ENCODE assay signal across 34 cellular contexts in the genomic region with DNA sequence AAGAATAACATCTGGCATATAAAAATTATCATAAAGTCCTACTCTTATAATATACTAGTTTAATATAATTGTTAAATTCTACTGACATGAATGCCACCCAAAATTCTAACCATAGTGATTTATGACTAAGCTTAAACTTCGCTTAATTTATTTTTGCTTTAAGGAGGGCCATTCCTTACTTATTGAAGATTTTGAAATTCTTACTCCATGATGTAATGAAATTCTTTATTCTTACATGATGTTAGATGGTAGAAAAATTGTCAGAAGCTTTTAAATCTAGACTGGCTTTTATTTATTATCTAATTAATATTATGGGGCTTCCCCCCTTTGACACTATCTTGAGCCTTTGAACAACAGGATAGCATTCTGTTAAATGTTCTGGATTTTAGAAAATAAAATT. TPM values are rescaled to one million over a fixed set of nuclear protein-coding genes. Genes with fewer than 3 reads are reported as not detected.
"Had no signal": no experiment of that assay in that cellular context is flagged by ENCODE, and none has a peak within 500 bp of the region (broad histone marks: within the 10 kb centered on the region; RNA-seq: fewer than 3 reads in every experiment).

No MANE protein-coding gene starts in this region.

- H3K9me3 Mint-ChIP-seq: activated CD4-positive, alpha-beta memory T cell treated with anti-CD3 and anti-CD28 coated beads, Interleukin-2, amount 10 ng/mL, durations not matched to agents 7 days and 5 days; activated naive CD4-positive, alpha-beta T cell treated with anti-CD3 and anti-CD28 coated beads, Interleukin-2, amount 10 ng/mL, durations not matched to agents 7 days and 5 days; central memory CD8-positive, alpha-beta T cell; natural killer cell treated with Interleukin-12 subunit alpha and Interleukin-12 subunit beta and Interleukin-15 and Interleukin-18, amount 100 ng/mL, for 72 hours; stimulated activated effector memory CD8-positive, alpha-beta T cell treated with anti-CD3 and anti-CD28 coated beads, Interleukin-12 subunit alpha, Interleukin-12 subunit beta, amount 100 ng/mL, for 72 hours; stimulated activated naive CD8-positive, alpha-beta T cell treated with anti-CD3 and anti-CD28 coated beads, Interleukin-15, Interleukin-2, amounts not matched to agents 100 ng/mL and 50 ng/mL, for 24 hours had no signal

- DNase-seq: activated CD4-positive, alpha-beta memory T cell treated with anti-CD3 and anti-CD28 coated beads, Interleukin-2, amount 10 ng/mL, durations not matched to agents 7 days and 5 days; activated CD4-positive, alpha-beta T cell treated with anti-CD3 and anti-CD28 coated beads for 48 hours; activated CD8-positive, alpha-beta memory T cell treated with anti-CD3 and anti-CD28 coated beads, Interleukin-2, amount 50 U/mL, for 48 hours; activated gamma-delta T cell; activated naive CD4-positive, alpha-beta T cell treated with anti-CD3 and anti-CD28 coated beads, Interleukin-2, amount 10 ng/mL, durations not matched to agents 7 days and 5 days; activated T-cell treated with anti-CD3 and anti-CD28 coated beads, Interleukin-2, amount 50 U/mL, for 24 hours; amygdala; effector CD8-positive, alpha-beta T cell; foreskin fibroblast; heart left ventricle; left lung; lower lobe of right lung; mucosa of descending colon; ovary; retina; stimulated activated CD4-positive, alpha-beta T cell treated with anti-CD3 and anti-CD28 coated beads, Interleukin-4, amount 100 ng/mL, for 24 hours; T-helper 1 cell; trophoblast cell had no signal

- H3K27ac Mint-ChIP-seq: activated CD4-positive, alpha-beta memory T cell treated with anti-CD3 and anti-CD28 coated beads, Interleukin-2, amount 10 ng/mL, durations not matched to agents 7 days and 5 days; activated naive CD4-positive, alpha-beta T cell treated with anti-CD3 and anti-CD28 coated beads, Interleukin-2, amount 10 ng/mL, durations not matched to agents 7 days and 5 days; activated T-cell treated with anti-CD3 and anti-CD28 coated beads, Interleukin-2, amount 50 U/mL, for 24 hours; natural killer cell treated with Interleukin-12 subunit alpha and Interleukin-12 subunit beta and Interleukin-15 and Interleukin-18, amount 100 ng/mL, for 72 hours; progenitor cell of endocrine pancreas; stimulated activated effector memory CD8-positive, alpha-beta T cell treated with anti-CD3 and anti-CD28 coated beads, Interleukin-12 subunit alpha, Interleukin-12 subunit beta, amount 100 ng/mL, for 72 hours; stimulated activated naive CD8-positive, alpha-beta T cell treated with anti-CD3 and anti-CD28 coated beads, Interleukin-15, Interleukin-2, amounts not matched to agents 100 ng/mL and 50 ng/mL, for 24 hours had no signal

- H3K9me3 ChIP-seq: heart left ventricle, left lung, lower lobe of right lung, mucosa of descending colon, ovary, thoracic aorta had no signal

- H3K4me3 ChIP-seq: heart left ventricle, left lung, lower lobe of right lung, mucosa of descending colon, ovary, skin epidermis, thoracic aorta had no signal

- H3K27me3 ChIP-seq: ovary had no signal

- H3K4me1 Mint-ChIP-seq: activated CD4-positive, alpha-beta memory T cell treated with anti-CD3 and anti-CD28 coated beads, Interleukin-2, amount 10 ng/mL, durations not matched to agents 7 days and 5 days; activated naive CD4-positive, alpha-beta T cell treated with anti-CD3 and anti-CD28 coated beads, Interleukin-2, amount 10 ng/mL, durations not matched to agents 7 days and 5 days; central memory CD8-positive, alpha-beta T cell; stimulated activated effector memory CD8-positive, alpha-beta T cell treated with anti-CD3 and anti-CD28 coated beads, Interleukin-12 subunit alpha, Interleukin-12 subunit beta, amount 100 ng/mL, for 72 hours had no signal

- ATAC-seq: activated CD4-positive, CD25-positive, alpha-beta regulatory T cell treated with anti-CD3 and anti-CD28 coated beads, Interleukin-2, amount 50 U/mL, for 24 hours; heart left ventricle; left lung; lower lobe of right lung; mucosa of descending colon; natural killer cell treated with Interleukin-12 subunit alpha and Interleukin-12 subunit beta and Interleukin-15 and Interleukin-18, amount 100 ng/mL, for 72 hours; sciatic nerve had no signal

- H3K27ac ChIP-seq: heart left ventricle, left lung, lower lobe of right lung, ovary, skin epidermis, thoracic aorta, VCaP had no signal

- H3K4me1 ChIP-seq: heart left ventricle, left lung, lower lobe of right lung had no signal

- H3K36me3 Mint-ChIP-seq: activated naive CD4-positive, alpha-beta T cell treated with anti-CD3 and anti-CD28 coated beads, Interleukin-2, amount 10 ng/mL, durations not matched to agents 7 days and 5 days; natural killer cell treated with Interleukin-12 subunit alpha and Interleukin-12 subunit beta and Interleukin-15 and Interleukin-18, amount 100 ng/mL, for 72 hours; stimulated activated effector memory CD8-positive, alpha-beta T cell treated with anti-CD3 and anti-CD28 coated beads, Interleukin-12 subunit alpha, Interleukin-12 subunit beta, amount 100 ng/mL, for 72 hours had no signal

- H3K27me3 Mint-ChIP-seq: progenitor cell of endocrine pancreas had no signal

- H3K36me3 ChIP-seq: heart left ventricle, left lung, lower lobe of right lung, ovary, thoracic aorta had no signal

- H3K4me3 Mint-ChIP-seq: activated CD4-positive, alpha-beta memory T cell treated with anti-CD3 and anti-CD28 coated beads, Interleukin-2, amount 10 ng/mL, durations not matched to agents 7 days and 5 days; activated naive CD4-positive, alpha-beta T cell treated with anti-CD3 and anti-CD28 coated beads, Interleukin-2, amount 10 ng/mL, durations not matched to agents 7 days and 5 days; activated T-cell treated with anti-CD3 and anti-CD28 coated beads, Interleukin-2, amount 50 U/mL, for 24 hours; central memory CD8-positive, alpha-beta T cell; natural killer cell treated with Interleukin-12 subunit alpha and Interleukin-12 subunit beta and Interleukin-15 and Interleukin-18, amount 100 ng/mL, for 72 hours; stimulated activated effector memory CD8-positive, alpha-beta T cell treated with anti-CD3 and anti-CD28 coated beads, Interleukin-12 subunit alpha, Interleukin-12 subunit beta, amount 100 ng/mL, for 72 hours; stimulated activated naive CD8-positive, alpha-beta T cell treated with anti-CD3 and anti-CD28 coated beads, Interleukin-15, Interleukin-2, amounts not matched to agents 100 ng/mL and 50 ng/mL, for 24 hours had no signal

RNA-seq across cellular contexts. Expression of gene SUPT20HL2, which starts 19.5 kb away (rescaled TPM):
- total RNA-seq: activated CD4-positive, alpha-beta memory T cell treated with anti-CD3 and anti-CD28 coated beads, Interleukin-2, amount 10 ng/mL, durations not matched to agents 7 days and 5 days; bronchial epithelial cell; dermis microvascular lymphatic vessel endothelial cell; epithelial cell of proximal tubule; left lung; lower lobe of right lung; mesenteric fat pad; myocyte; natural killer cell treated with Interleukin-12 subunit alpha and Interleukin-12 subunit beta and Interleukin-15 and Interleukin-18, amount 100 ng/mL, for 72 hours; progenitor cell of endocrine pancreas; sciatic nerve; subcutaneous adipose tissue; thoracic aorta had no signal
- polyA plus RNA-seq: heart left ventricle had no signal

RNA-seq across cellular contexts. Expression of gene SUPT20HL1, which starts 27.1 kb away (rescaled TPM):
- total RNA-seq: activated CD4-positive, alpha-beta memory T cell treated with anti-CD3 and anti-CD28 coated beads, Interleukin-2, amount 10 ng/mL, durations not matched to agents 7 days and 5 days; dermis microvascular lymphatic vessel endothelial cell; epithelial cell of proximal tubule; heart left ventricle; left lung; lower lobe of right lung; mesenteric fat pad; myocyte; natural killer cell treated with Interleukin-12 subunit alpha and Interleukin-12 subunit beta and Interleukin-15 and Interleukin-18, amount 100 ng/mL, for 72 hours; progenitor cell of endocrine pancreas; sciatic nerve; subcutaneous adipose tissue; thoracic aorta had no signal
- polyA plus RNA-seq: heart left ventricle had no signal
